In genomic region chr17:19507673-19508326, GRCh38 we compare ENCODE assay signal across 1 cellular context.
TF ChIP-seq lines count a peak whose summit lies in the region.

No MANE protein-coding gene starts in this region.

TF ChIP-seq in HEK293, 187 proteins besides CTCF, POLR2A, EP300 and RAD21 (continued from another document):
- TF ChIP-seq ZNF449 (tag by site-specific recombination; IDR thresholded peaks at IDR 0.05) (no peak; the same call in 1 of the 2 replicates), GLI4 (tag by site-specific recombination; IDR thresholded peaks at IDR 0.05) (no peak), GLIS2 (tag by site-specific recombination; IDR thresholded peaks at IDR 0.05) (peak; percentile 94), SP2 (tag by site-specific recombination; IDR thresholded peaks at IDR 0.05) (peak; percentile 62), IKZF3 (tag by site-specific recombination; IDR thresholded peaks at IDR 0.05) (peak; percentile 100), ZNF488 (tag by site-specific recombination; IDR thresholded peaks at IDR 0.05) (no peak), ZNF394 (tag by site-specific recombination; IDR thresholded peaks at IDR 0.05; ENCODE audit: borderline replicate concordance) (peak; percentile 72; the same call in 1 of the 2 replicates), ZSCAN23 (tag by site-specific recombination; IDR thresholded peaks at IDR 0.05) (peak; percentile 85), ZNF558 (tag by site-specific recombination; IDR thresholded peaks at IDR 0.05) (peak; percentile 66; the same call in 1 of the 2 replicates), ZNF248 (tag by site-specific recombination; IDR thresholded peaks at IDR 0.05) (no peak), ZNF175 (tag by site-specific recombination; IDR thresholded peaks at IDR 0.05) (no peak), ZNF211 (tag by site-specific recombination; IDR thresholded peaks at IDR 0.05; ENCODE audit: low read depth) (no peak), ZNF514 (tag by site-specific recombination; IDR thresholded peaks at IDR 0.05) (no peak), ZNF544 (tag by site-specific recombination; IDR thresholded peaks at IDR 0.05) (no peak), ZNF324 (tag by site-specific recombination; IDR thresholded peaks at IDR 0.05) (peak; percentile 97), ZNF169 (tag by site-specific recombination; IDR thresholded peaks at IDR 0.05) (no peak), ZNF670 (tag by site-specific recombination; IDR thresholded peaks at IDR 0.05; ENCODE audit: low read depth) (no peak), ZNF362 (tag by site-specific recombination; IDR thresholded peaks at IDR 0.05) (no peak), ZBTB49 (tag by site-specific recombination; IDR thresholded peaks at IDR 0.05; ENCODE audit: low read depth) (no peak), ZNF561 (tag by site-specific recombination; IDR thresholded peaks at IDR 0.05; ENCODE audit: borderline replicate concordance) (0 out of 2 replicates have a peak, but pooled peaks have one; percentile 72), ZBTB21 (tag by site-specific recombination; IDR thresholded peaks at IDR 0.05) (peak; percentile 60), ZSCAN16 (tag by site-specific recombination; IDR thresholded peaks at IDR 0.05) (no peak)
TF ChIP-seq in HEK293: peak in this region for 80.
